ENCODE assay signal across 8 cellular contexts in genomic region chr14:65847065-65847847, GRCh38.
DNase-seq lines count a peak whose midpoint lies in the region; ATAC-seq and TF ChIP-seq lines count a peak whose summit lies in the region.

No MANE protein-coding gene starts in this region.

- H3K27me3 Mint-ChIP-seq in activated T-cell treated with anti-CD3 and anti-CD28 coated beads, Interleukin-2, amount 50 U/mL, for 4 hours (ENCODE audit: low read depth): no peaks in the 10 kb centered on the region
- H3K27me3 Mint-ChIP-seq in chondrocyte (ENCODE audit: low read depth): peaks cover 15% of the 10 kb centered on the region

- H3K9me3 Mint-ChIP-seq in activated T-cell treated with anti-CD3 and anti-CD28 coated beads, Interleukin-2, amount 50 U/mL, for 4 hours: no peaks in the 10 kb centered on the region
- H3K9me3 Mint-ChIP-seq in chondrocyte (ENCODE audit: low read depth): peaks cover 3% of the 10 kb centered on the region

- no peak overlapping the region for H3K27ac Mint-ChIP-seq in chondrocyte (ENCODE audit: unreplicated experiment)

- H3K36me3 Mint-ChIP-seq in activated T-cell treated with anti-CD3 and anti-CD28 coated beads, Interleukin-2, amount 50 U/mL, for 4 hours (ENCODE audit: insufficient read depth): no peaks in the 10 kb centered on the region
- no peaks in the 10 kb centered on the region for H3K36me3 Mint-ChIP-seq in chondrocyte (ENCODE audit: low read depth)

- DNase-seq in activated T-cell treated with anti-CD3 and anti-CD28 coated beads, Interleukin-2, amount 50 U/mL, for 4 hours: peak; percentile 49
- DNase-seq in stimulated activated CD4-positive, alpha-beta T cell treated with anti-CD3 and anti-CD28 coated beads, Interleukin-4, amount 100 ng/mL, for 24 hours: peak; percentile 63
- no peak for DNase-seq in head of caudate nucleus
- no peak for DNase-seq in chondrocyte (ENCODE audit: low spot score)
- no peak for DNase-seq in SW480 (ENCODE audit: low spot score)
- no peak for DNase-seq in cerebellum (ENCODE audit: low spot score)

- no peak for TF ChIP-seq CTCF in chondrocyte (IDR thresholded peaks at IDR 0.05)

- intact Hi-C loops in head of caudate nucleus (cut with DNase I): no loop called here

- H3K4me3 Mint-ChIP-seq in activated T-cell treated with anti-CD3 and anti-CD28 coated beads, Interleukin-2, amount 50 U/mL, for 4 hours: peak overlapping the region; percentile 40
- no peak overlapping the region for H3K4me3 Mint-ChIP-seq in chondrocyte (ENCODE audit: unreplicated experiment)

- ATAC-seq in GM18870 (IDR thresholded peaks at IDR 0.05; ENCODE audit: unreplicated experiment) (peak; percentile 57), HG03469 (IDR thresholded peaks at IDR 0.05; ENCODE audit: unreplicated experiment) (peak; percentile 66)
- peak; percentile 65 to 75 for ATAC-seq in activated T-cell treated with anti-CD3 and anti-CD28 coated beads, Interleukin-2, amount 50 U/mL, for 4 hours

- peaks cover 79% of the 10 kb centered on the region for H3K4me1 Mint-ChIP-seq in activated T-cell treated with anti-CD3 and anti-CD28 coated beads, Interleukin-2, amount 50 U/mL, for 4 hours (ENCODE audit: low read depth)
- H3K4me1 Mint-ChIP-seq in chondrocyte (ENCODE audit: low read depth): no peaks in the 10 kb centered on the region

Comparison
In these comparisons a context has a peak if more than half of its experiments do, and no peak if none do; other contexts are left out.
1. DNase-seq: peak in activated T-cell treated with anti-CD3 and anti-CD28 coated beads, Interleukin-2, amount 50 U/mL, for 4 hours (single experiment) and stimulated activated CD4-positive, alpha-beta T cell treated with anti-CD3 and anti-CD28 coated beads, Interleukin-4, amount 100 ng/mL, for 24 hours (single experiment); none in head of caudate nucleus (0 of 42), chondrocyte (single experiment), SW480 (single experiment) and cerebellum (single experiment).
2. Peak in every context shown above with its lines, with median percentiles within 50 percentile points of each other: ATAC-seq.